Comparison of ENCODE assay signal across 22 cellular contexts in genomic region chr9:5614192-5614591, GRCh38. TPM values are rescaled to one million over a fixed set of nuclear protein-coding genes. Genes with fewer than 3 reads are reported as not detected.
DNase-seq lines count a peak whose midpoint lies in the region; ATAC-seq, FAIRE-seq and TF ChIP-seq lines count a peak whose summit lies in the region.
"Had no signal": no experiment of that assay in that cellular context is flagged by ENCODE, and none has a peak within 500 bp of the region (broad histone marks: within the 10 kb centered on the region; RNA-seq: fewer than 3 reads in every experiment).

No MANE protein-coding gene starts in this region.

- H2AFZ ChIP-seq in GM12878 (ENCODE audit: control insufficient read depth, low read depth, low read length), result no peak overlapping the region

- no peak for TF ChIP-seq RAD21 in GM12878 (IDR thresholded peaks at IDR 0.05; ENCODE audit: insufficient read depth, low read depth, low read length)

- intact Hi-C loops in GM12878 (cut with micrococcal nuclease; ENCODE audit: unreplicated experiment), result no loop called here
- intact Hi-C loops in testis (cut with DNase I; ENCODE audit: low total_unique reads), result no loop called here

- RAD21 ChIA-PET in GM12878 (lab: Charles Lee; ENCODE audit: unreplicated experiment), result interaction anchor here (1.0 kb wide), 1 partner anchor 10 kb away, joined by 3 read pairs; no protein-coding TSS in a partner anchor

- no peak for DNase-seq in activated T-cell treated with anti-CD3 and anti-CD28 coated beads, Interleukin-2, amount 50 U/mL, for 72 hours
- DNase-seq in activated T-cell treated with anti-CD3 and anti-CD28 coated beads, Interleukin-2, amount 50 U/mL, for 1 hour, result no peak
- no peak for DNase-seq in stimulated activated naive CD8-positive, alpha-beta T cell treated with anti-CD3 and anti-CD28 coated beads, Interleukin-15, amount 100 ng/mL, for 72 hours
- DNase-seq in stimulated activated naive CD8-positive, alpha-beta T cell treated with anti-CD3 and anti-CD28 coated beads, Interleukin-15, Interleukin-2, amounts not matched to agents 100 U/mL and 50 U/mL, for 24 hours, result no peak
- DNase-seq in GM12878 (ENCODE audit: low read depth, low spot score), result no peak
- DNase-seq in mesenteric fat pad (ENCODE audit: low spot score), result no peak
- DNase-seq in testis, result no peak
- DNase-seq: 8988T; ACHN; AML-193; C1 segment of cervical spinal cord; Calu3; CD4-positive, alpha-beta memory T cell; COR-L47; DMS79; EL; GDM1; GOT3; HFFc6 had no signal

- H3K4me1 ChIP-seq in GM12878 (ENCODE audit: control insufficient read depth, insufficient read depth, low read length), result peaks cover 24% of the 10 kb centered on the region
- no peaks in the 10 kb centered on the region for H3K4me1 ChIP-seq in testis
- H3K4me1 ChIP-seq: A549, HAP-1 had no signal

- H3K4me1 Mint-ChIP-seq in activated T-cell treated with anti-CD3 and anti-CD28 coated beads, Interleukin-2, amount 50 U/mL, for 72 hours (ENCODE audit: low read depth), result peaks cover 32% of the 10 kb centered on the region
- peaks cover 38% of the 10 kb centered on the region for H3K4me1 Mint-ChIP-seq in stimulated activated naive CD8-positive, alpha-beta T cell treated with anti-CD3 and anti-CD28 coated beads, Interleukin-15, amount 100 ng/mL, for 72 hours

- H3K36me3 Mint-ChIP-seq in activated T-cell treated with anti-CD3 and anti-CD28 coated beads, Interleukin-2, amount 50 U/mL, for 72 hours (ENCODE audit: insufficient read depth in 2 of 2), result peaks cover 0 to 2% of the 10 kb centered on the region in 2 donors

- no peak overlapping the region for H3K4me3 Mint-ChIP-seq in activated T-cell treated with anti-CD3 and anti-CD28 coated beads, Interleukin-2, amount 50 U/mL, for 72 hours
- no peak overlapping the region for H3K4me3 Mint-ChIP-seq in stimulated activated naive CD8-positive, alpha-beta T cell treated with anti-CD3 and anti-CD28 coated beads, Interleukin-15, amount 100 ng/mL, for 72 hours
- H3K4me3 Mint-ChIP-seq: CD4-positive, alpha-beta memory T cell; HFFc6 had no signal

- no peak overlapping the region for H3K9ac ChIP-seq in GM12878 (ENCODE audit: control insufficient read depth, insufficient read depth, low read length)

- WGBS in GM12878 (ENCODE audit: insufficient coverage, insufficient replicate concordance, low lambda C conversion rate, missing lambda C conversion rate), result 36% methylated on average over 1 of the region's 4 CpGs
- WGBS in testis, 2 donors, result 97% methylated on average over 4 of the region's 4 CpGs

- no peaks in the 10 kb centered on the region; the same call in 1 of the 3 replicates for H3K9me3 ChIP-seq in GM12878 (replicated peaks; ENCODE audit: control insufficient read depth, insufficient read depth, low read length)
- H3K9me3 ChIP-seq in testis, result no peaks in the 10 kb centered on the region
- H3K9me3 ChIP-seq: A549, HAP-1 had no signal

- CTCF ChIA-PET in GM12878 (lab: Yijun Ruan, JAX), result interaction anchor here (0.9 kb wide), 1 partner anchor 9 kb away, joined by 3 read pairs; no protein-coding TSS in a partner anchor

- BruUV-seq in GM12878 (replicated peaks; lab: Mats Ljungman, UMichigan), result no TSS peak

- no peaks in the 10 kb centered on the region for H3K36me3 ChIP-seq in GM12878 (ENCODE audit: control insufficient read depth in 2 of 2, insufficient read depth in 2 of 2, low read length in 1 of 2)
- no peaks in the 10 kb centered on the region for H3K36me3 ChIP-seq in testis (ENCODE audit: low read depth, missing control alignments)
- H3K36me3 ChIP-seq: HAP-1 had no signal

- H3K27ac ChIP-seq in GM12878 (ENCODE audit: control insufficient read depth, insufficient read depth), result no peak overlapping the region
- no peak overlapping the region for H3K27ac ChIP-seq in testis
- H3K27ac ChIP-seq: A549 had no signal

- POLR2A ChIA-PET in GM12878 (lab: Charles Lee), result interaction anchor here (0.6 to 1.1 kb wide), 2 partner anchors 14 to 1101 kb away, joined by 4 read pairs; partner anchors contain the start of gene RIC1

- H3K27ac Mint-ChIP-seq in activated T-cell treated with anti-CD3 and anti-CD28 coated beads, Interleukin-2, amount 50 U/mL, for 72 hours, result no peak overlapping the region
- H3K27ac Mint-ChIP-seq in stimulated activated naive CD8-positive, alpha-beta T cell treated with anti-CD3 and anti-CD28 coated beads, Interleukin-15, amount 100 ng/mL, for 72 hours, result peak overlapping the region in 1 of 2 donors; percentile 30
- H3K27ac Mint-ChIP-seq: HFFc6 had no signal

- no peak for TF ChIP-seq EP300 in GM12878 (IDR thresholded peaks at IDR 0.05; ENCODE audit: borderline replicate concordance in 1 of 2, control insufficient read depth in 1 of 2, low read depth in 2 of 2, low read length in 2 of 2)

- TF ChIP-seq CTCF in GM12878 (IDR thresholded peaks at IDR 0.05 in 2 of 3, conservative IDR thresholded peaks at IDR 0.05 in 1 of 3; ENCODE audit: control insufficient read depth in 2 of 3, extremely low read depth in 1 of 3, insufficient read depth in 1 of 3, low read depth in 3 of 3, low read length in 3 of 3) (no peak), testis (IDR thresholded peaks at IDR 0.05) (no peak)

- H3K27me3 ChIP-seq in GM12878 (replicated peaks in 1 of 2; ENCODE audit: control insufficient read depth in 2 of 2, insufficient read depth in 2 of 2, low read length in 1 of 2) (no peaks in the 10 kb centered on the region), testis (no peaks in the 10 kb centered on the region)

- in situ Hi-C loops in GM12878 (cut with MboI), result no loop called here

- H3K27me3 Mint-ChIP-seq in activated T-cell treated with anti-CD3 and anti-CD28 coated beads, Interleukin-2, amount 50 U/mL, for 72 hours (ENCODE audit: low read depth), result no peaks in the 10 kb centered on the region
- H3K27me3 Mint-ChIP-seq in stimulated activated naive CD8-positive, alpha-beta T cell treated with anti-CD3 and anti-CD28 coated beads, Interleukin-15, amount 100 ng/mL, for 72 hours, result no peaks in the 10 kb centered on the region
- H3K27me3 Mint-ChIP-seq: CD4-positive, alpha-beta memory T cell had no signal

- SMC1A ChIA-PET in GM12878 (lab: Charles Lee; ENCODE audit: uncharacterized antibody, unreplicated experiment), result interaction anchor here (0.9 to 2.3 kb wide), 3 partner anchors 10 to 19 kb away, joined by 4 to 6 read pairs (median 5); no protein-coding TSS in a partner anchor

- FAIRE-seq in GM12878 (lab: Jason Lieb, UNC), result no peak
- FAIRE-seq: A549, H54 had no signal

- H3K79me2 ChIP-seq in GM12878 (ENCODE audit: control insufficient read depth, insufficient read depth, low read length), result peaks cover 16% of the 10 kb centered on the region

- no peaks in the 10 kb centered on the region for H4K20me1 ChIP-seq in GM12878 (ENCODE audit: control insufficient read depth, insufficient read depth)

- H3K9me3 Mint-ChIP-seq in activated T-cell treated with anti-CD3 and anti-CD28 coated beads, Interleukin-2, amount 50 U/mL, for 72 hours, result no peaks in the 10 kb centered on the region
- no peaks in the 10 kb centered on the region for H3K9me3 Mint-ChIP-seq in stimulated activated naive CD8-positive, alpha-beta T cell treated with anti-CD3 and anti-CD28 coated beads, Interleukin-15, amount 100 ng/mL, for 72 hours
- H3K9me3 Mint-ChIP-seq: CD4-positive, alpha-beta memory T cell; HFFc6 had no signal

- H3K4me3 ChIP-seq in GM12878 (no peak overlapping the region), testis (no peak overlapping the region)
- H3K4me3 ChIP-seq: A549, HAP-1 had no signal

- no peak for TF ChIP-seq POLR2A in GM12878 (IDR thresholded peaks at IDR 0.05; ENCODE audit: low read depth, low read length)
- no peak for TF ChIP-seq POLR2A in testis (IDR thresholded peaks at IDR 0.05)

- peak; percentile 75 to 85 for ATAC-seq in activated T-cell treated with anti-CD3 and anti-CD28 coated beads, Interleukin-2, amount 50 U/mL, for 72 hours (replicated peaks in 1 of 2)
- ATAC-seq in stimulated activated naive CD8-positive, alpha-beta T cell treated with anti-CD3 and anti-CD28 coated beads, Interleukin-15, amount 100 ng/mL, for 72 hours, result peak; percentile 55
- ATAC-seq in stimulated activated naive CD8-positive, alpha-beta T cell treated with anti-CD3 and anti-CD28 coated beads, Interleukin-15, Interleukin-2, amounts not matched to agents 100 U/mL and 50 U/mL, for 24 hours, result no peak
- ATAC-seq in GM12878, result no peak
- ATAC-seq: A549 had no signal

- H3K4me2 ChIP-seq in GM12878 (ENCODE audit: control insufficient read depth, insufficient read depth), result no peak overlapping the region
- H3K4me2 ChIP-seq: A549 had no signal

TF ChIP-seq in GM12878, 131 proteins besides CTCF, POLR2A, EP300 and RAD21 (continues in another document):
- TF ChIP-seq BCL11A (IDR thresholded peaks at IDR 0.05; ENCODE audit: low read depth, low read length) (0 out of 2 replicates have a peak, but pooled peaks have one; percentile 11), EED (IDR thresholded peaks at IDR 0.05; ENCODE audit: low read depth) (0 out of 2 replicates have a peak, but pooled peaks have one; percentile 35), CREM (IDR thresholded peaks at IDR 0.05; ENCODE audit: low read depth) (0 out of 2 replicates have a peak, but pooled peaks have one; percentile 21), NFIC (IDR thresholded peaks at IDR 0.05; ENCODE audit: low read depth, low read length) (peak; percentile 19; the same call in 1 of the 2 replicates)

RNA-seq across cellular contexts. Expression of gene RIC1, which starts 14.7 kb away (rescaled TPM):
- 10 to 100 TPM; 22.0 to 25.9 TPM for total RNA-seq in activated T-cell treated with anti-CD3 and anti-CD28 coated beads, Interleukin-2, amount 50 U/mL, for 72 hours
- total RNA-seq in GM12878 (2013; cell fraction: nucleolus; rRNA removed), result 271 and 292 TPM in 2 replicates
- total RNA-seq in GM12878 (2014; rRNA removed), result 42.9 and 45.1 TPM in 2 replicates
- 38.0 and 43.0 TPM in 2 replicates for total RNA-seq in GM12878 (2014; rRNA removed; fragmentation: Illumina TruSeq; extraction: Trizol)
- total RNA-seq in GM12878 (2021), result 32.3 and 33.8 TPM in 2 replicates
- 14.7 TPM for polyA plus RNA-seq in GM12878 (2011; ENCODE audit: low read depth)
- 59.8 and 70.1 TPM in 2 replicates for polyA plus RNA-seq in GM12878 (2011; rRNA removed)
- 41.9 and 45.6 TPM in 2 replicates for polyA plus RNA-seq in GM12878 (2011; cell fraction: cytosol; rRNA removed)
- polyA plus RNA-seq in GM12878 (2011; cell fraction: nucleus; rRNA removed), result 113 and 151 TPM in 2 replicates
- 17.9 and 22.3 TPM in 2 replicates for polyA plus RNA-seq in GM12878 (2012)
- 34.6 and 36.9 TPM in 2 replicates for polyA plus RNA-seq in GM12878 (2014; fragmentation: Illumina TruSeq; extraction: Trizol)
- 1 to 10 TPM; 6.2 to 7.1 TPM for polyA plus RNA-seq in GM12878 (2014; fragmentation: Nextera tagmentation; extraction: Ambion mirVana)
- 28.0 and 32.8 TPM in 2 replicates for polyA plus RNA-seq in GM12878 (2014; rRNA removed)
- polyA plus RNA-seq in GM12878 (2016; fragmentation: Nextera tagmentation; extraction: Ambion mirVana), result 10 to 100 TPM; 17.8 to 18.9 TPM
- 158 and 166 TPM in 2 replicates for polyA minus RNA-seq in GM12878 (2011; rRNA and poly(A)+ RNA removed)
- polyA minus RNA-seq in GM12878 (2011; cell fraction: cytosol; rRNA and poly(A)+ RNA removed), result 30.1 and 36.8 TPM in 2 replicates
- polyA minus RNA-seq in GM12878 (2011; cell fraction: nucleus; rRNA and poly(A)+ RNA removed), result 156 and 211 TPM in 2 replicates
- 22.5 TPM for total RNA-seq in mesenteric fat pad
- 10 to 100 TPM; 44.0 to 45.5 TPM for total RNA-seq in testis
- polyA plus RNA-seq in testis (ENCODE audit: insufficient read depth, low read depth, low replicate concordance), result 25.6 TPM

Comparison
In these comparisons a context has a peak if more than half of its experiments do, and no peak if none do; other contexts are left out.
1. ATAC-seq: peak in activated T-cell treated with anti-CD3 and anti-CD28 coated beads, Interleukin-2, amount 50 U/mL, for 72 hours (2 of 2) and stimulated activated naive CD8-positive, alpha-beta T cell treated with anti-CD3 and anti-CD28 coated beads, Interleukin-15, amount 100 ng/mL, for 72 hours (single experiment); none in stimulated activated naive CD8-positive, alpha-beta T cell treated with anti-CD3 and anti-CD28 coated beads, Interleukin-15, Interleukin-2, amounts not matched to agents 100 U/mL and 50 U/mL, for 24 hours (single experiment) and GM12878 (single experiment).